In the genomic region with DNA sequence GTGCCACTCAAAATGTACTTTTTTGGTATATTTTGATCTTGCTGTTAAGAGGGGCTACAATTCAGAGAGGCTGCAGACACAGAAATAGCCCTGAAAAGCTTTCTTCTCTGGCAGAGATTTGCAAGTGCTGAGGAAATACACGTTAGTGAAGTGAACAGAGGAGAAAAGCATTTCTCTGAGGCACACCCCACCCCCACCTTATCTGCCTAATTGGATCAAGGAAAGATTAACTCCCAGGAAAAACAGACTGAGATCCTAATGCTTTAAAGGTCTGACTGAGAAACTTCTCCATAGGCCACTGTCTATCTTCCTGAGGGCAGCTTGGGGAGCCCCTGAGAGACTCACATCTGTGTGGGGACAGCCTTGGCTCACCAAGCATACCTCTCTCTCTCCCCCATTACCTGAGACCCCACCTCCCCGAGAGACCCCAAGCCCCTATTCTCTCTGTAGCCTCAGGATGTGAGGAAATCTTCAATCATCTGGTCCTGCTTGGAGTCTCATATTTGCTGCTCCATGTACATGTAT, we compare ENCODE assay signal across 1 cellular context.
TF ChIP-seq lines count a peak whose summit lies in the region.

No MANE protein-coding gene starts in this region.

TF ChIP-seq in HepG2, 621 proteins besides CTCF, POLR2A, EP300 and RAD21:
- TF ChIP-seq HNF4A (CRISPR knock-in tag; IDR thresholded peaks at IDR 0.05) = no peak
- TF ChIP-seq SALL2 (CRISPR knock-in tag; IDR thresholded peaks at IDR 0.05) = no peak
- TF ChIP-seq ZNF205 (CRISPR knock-in tag; IDR thresholded peaks at IDR 0.05) = no peak
- TF ChIP-seq ELF1 (CRISPR knock-in tag; IDR thresholded peaks at IDR 0.05) = no peak
- no peak for TF ChIP-seq SMARCE1 (IDR thresholded peaks at IDR 0.05; ENCODE audit: borderline replicate concordance)
- no peak for TF ChIP-seq BCL6 (CRISPR knock-in tag; IDR thresholded peaks at IDR 0.05)
- TF ChIP-seq TMF1 (CRISPR knock-in tag; IDR thresholded peaks at IDR 0.05; ENCODE audit: low read depth) = no peak
- TF ChIP-seq ZZZ3 (CRISPR knock-in tag; IDR thresholded peaks at IDR 0.05; ENCODE audit: borderline replicate concordance) = no peak
- TF ChIP-seq MTF2 (CRISPR knock-in tag; IDR thresholded peaks at IDR 0.05; ENCODE audit: borderline replicate concordance) = no peak
- no peak for TF ChIP-seq KDM1A (CRISPR knock-in tag; IDR thresholded peaks at IDR 0.05)
- TF ChIP-seq, protein P1, sequence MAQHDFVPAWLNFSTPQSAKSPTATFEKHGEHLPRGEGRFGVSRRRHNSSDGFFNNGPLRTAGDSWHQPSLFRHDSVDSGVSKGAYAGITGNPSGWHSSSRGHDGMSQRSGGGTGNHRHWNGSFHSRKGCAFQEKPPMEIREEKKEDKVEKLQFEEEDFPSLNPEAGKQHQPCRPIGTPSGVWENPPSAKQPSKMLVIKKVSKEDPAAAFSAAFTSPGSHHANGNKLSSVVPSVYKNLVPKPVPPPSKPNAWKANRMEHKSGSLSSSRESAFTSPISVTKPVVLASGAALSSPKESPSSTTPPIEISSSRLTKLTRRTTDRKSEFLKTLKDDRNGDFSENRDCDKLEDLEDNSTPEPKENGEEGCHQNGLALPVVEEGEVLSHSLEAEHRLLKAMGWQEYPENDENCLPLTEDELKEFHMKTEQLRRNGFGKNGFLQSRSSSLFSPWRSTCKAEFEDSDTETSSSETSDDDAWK (CRISPR knock-in tag; IDR thresholded peaks at IDR 0.05) = no peak
- TF ChIP-seq, protein P2, sequence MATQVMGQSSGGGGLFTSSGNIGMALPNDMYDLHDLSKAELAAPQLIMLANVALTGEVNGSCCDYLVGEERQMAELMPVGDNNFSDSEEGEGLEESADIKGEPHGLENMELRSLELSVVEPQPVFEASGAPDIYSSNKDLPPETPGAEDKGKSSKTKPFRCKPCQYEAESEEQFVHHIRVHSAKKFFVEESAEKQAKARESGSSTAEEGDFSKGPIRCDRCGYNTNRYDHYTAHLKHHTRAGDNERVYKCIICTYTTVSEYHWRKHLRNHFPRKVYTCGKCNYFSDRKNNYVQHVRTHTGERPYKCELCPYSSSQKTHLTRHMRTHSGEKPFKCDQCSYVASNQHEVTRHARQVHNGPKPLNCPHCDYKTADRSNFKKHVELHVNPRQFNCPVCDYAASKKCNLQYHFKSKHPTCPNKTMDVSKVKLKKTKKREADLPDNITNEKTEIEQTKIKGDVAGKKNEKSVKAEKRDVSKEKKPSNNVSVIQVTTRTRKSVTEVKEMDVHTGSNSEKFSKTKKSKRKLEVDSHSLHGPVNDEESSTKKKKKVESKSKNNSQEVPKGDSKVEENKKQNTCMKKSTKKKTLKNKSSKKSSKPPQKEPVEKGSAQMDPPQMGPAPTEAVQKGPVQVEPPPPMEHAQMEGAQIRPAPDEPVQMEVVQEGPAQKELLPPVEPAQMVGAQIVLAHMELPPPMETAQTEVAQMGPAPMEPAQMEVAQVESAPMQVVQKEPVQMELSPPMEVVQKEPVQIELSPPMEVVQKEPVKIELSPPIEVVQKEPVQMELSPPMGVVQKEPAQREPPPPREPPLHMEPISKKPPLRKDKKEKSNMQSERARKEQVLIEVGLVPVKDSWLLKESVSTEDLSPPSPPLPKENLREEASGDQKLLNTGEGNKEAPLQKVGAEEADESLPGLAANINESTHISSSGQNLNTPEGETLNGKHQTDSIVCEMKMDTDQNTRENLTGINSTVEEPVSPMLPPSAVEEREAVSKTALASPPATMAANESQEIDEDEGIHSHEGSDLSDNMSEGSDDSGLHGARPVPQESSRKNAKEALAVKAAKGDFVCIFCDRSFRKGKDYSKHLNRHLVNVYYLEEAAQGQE (IDR thresholded peaks at IDR 0.05; ENCODE audit: borderline replicate concordance in 1 of 2, low read depth in 1 of 2, low read length in 2 of 2) = no peak
- no peak for TF ChIP-seq CREB1 (IDR thresholded peaks at IDR 0.05)
- no peak for TF ChIP-seq CREB1 (CRISPR knock-in tag; IDR thresholded peaks at IDR 0.05)
- no peak for TF ChIP-seq FOXA3 (CRISPR knock-in tag; IDR thresholded peaks at IDR 0.05)
- TF ChIP-seq, protein P3, sequence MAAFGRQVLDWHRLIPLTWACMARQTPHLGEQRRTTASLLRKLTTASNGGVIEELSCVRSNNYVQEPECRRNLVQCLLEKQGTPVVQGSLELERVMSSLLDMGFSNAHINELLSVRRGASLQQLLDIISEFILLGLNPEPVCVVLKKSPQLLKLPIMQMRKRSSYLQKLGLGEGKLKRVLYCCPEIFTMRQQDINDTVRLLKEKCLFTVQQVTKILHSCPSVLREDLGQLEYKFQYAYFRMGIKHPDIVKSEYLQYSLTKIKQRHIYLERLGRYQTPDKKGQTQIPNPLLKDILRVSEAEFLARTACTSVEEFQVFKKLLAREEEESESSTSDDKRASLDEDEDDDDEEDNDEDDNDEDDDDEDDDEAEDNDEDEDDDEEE (CRISPR knock-in tag; IDR thresholded peaks at IDR 0.05) = no peak
- TF ChIP-seq, protein P4, sequence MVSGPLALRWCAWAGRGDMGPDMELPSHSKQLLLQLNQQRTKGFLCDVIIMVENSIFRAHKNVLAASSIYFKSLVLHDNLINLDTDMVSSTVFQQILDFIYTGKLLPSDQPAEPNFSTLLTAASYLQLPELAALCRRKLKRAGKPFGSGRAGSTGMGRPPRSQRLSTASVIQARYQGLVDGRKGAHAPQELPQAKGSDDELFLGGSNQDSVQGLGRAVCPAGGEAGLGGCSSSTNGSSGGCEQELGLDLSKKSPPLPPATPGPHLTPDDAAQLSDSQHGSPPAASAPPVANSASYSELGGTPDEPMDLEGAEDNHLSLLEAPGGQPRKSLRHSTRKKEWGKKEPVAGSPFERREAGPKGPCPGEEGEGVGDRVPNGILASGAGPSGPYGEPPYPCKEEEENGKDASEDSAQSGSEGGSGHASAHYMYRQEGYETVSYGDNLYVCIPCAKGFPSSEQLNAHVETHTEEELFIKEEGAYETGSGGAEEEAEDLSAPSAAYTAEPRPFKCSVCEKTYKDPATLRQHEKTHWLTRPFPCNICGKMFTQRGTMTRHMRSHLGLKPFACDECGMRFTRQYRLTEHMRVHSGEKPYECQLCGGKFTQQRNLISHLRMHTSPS (CRISPR knock-in tag; IDR thresholded peaks at IDR 0.05; ENCODE audit: low read depth) = no peak
- TF ChIP-seq ATM (IDR thresholded peaks at IDR 0.05; ENCODE audit: borderline replicate concordance) = no peak
- TF ChIP-seq SMAD1 (CRISPR knock-in tag; IDR thresholded peaks at IDR 0.05; ENCODE audit: borderline replicate concordance, low read depth) = no peak
- TF ChIP-seq RARA (CRISPR knock-in tag; IDR thresholded peaks at IDR 0.05) = no peak
